ENCODE assay signal across 2 cellular contexts in genomic region chr1:89897347-89898133, GRCh38.
TF ChIP-seq lines count a peak whose summit lies in the region.

No MANE protein-coding gene starts in this region.

TF ChIP-seq in IMR-90, 13 proteins besides CTCF, POLR2A, EP300 and RAD21:
- TF ChIP-seq MAFK (IDR thresholded peaks at IDR 0.05; ENCODE audit: low read depth, low read length) = no peak
- TF ChIP-seq CEBPB (IDR thresholded peaks at IDR 0.05; ENCODE audit: low read depth, low read length) = peak; percentile 84

TF ChIP-seq in K562, 482 proteins besides CTCF, POLR2A, EP300 and RAD21 (continues in another document):
- TF ChIP-seq IFI16 (CRISPR knock-in tag; IDR thresholded peaks at IDR 0.05) (peak; percentile 21; the same call in 1 of the 2 replicates), ZFX (CRISPR knock-in tag; IDR thresholded peaks at IDR 0.05) (no peak), PML (IDR thresholded peaks at IDR 0.05; ENCODE audit: low read length) (peak; percentile 36; the same call in 1 of the 2 replicates), FOXP4 (CRISPR knock-in tag; IDR thresholded peaks at IDR 0.05; ENCODE audit: borderline replicate concordance) (no peak), DMBX1 (CRISPR knock-in tag; IDR thresholded peaks at IDR 0.05; ENCODE audit: borderline replicate concordance) (peak; percentile 50; the same call in 1 of the 2 replicates), CEBPG (CRISPR knock-in tag; IDR thresholded peaks at IDR 0.05) (no peak), CEBPG (tag; conservative IDR thresholded peaks at IDR 0.05 in 1 of 2, IDR thresholded peaks at IDR 0.05 in 1 of 2) (peak; percentile 63 to 92), TFAP4 (CRISPR knock-in tag; IDR thresholded peaks at IDR 0.05; ENCODE audit: borderline replicate concordance) (0 out of 2 replicates have a peak, but pooled peaks have one; percentile 32), IRF9 (tag; IDR thresholded peaks at IDR 0.05) (0 out of 2 replicates have a peak, but pooled peaks have one; percentile 34), ILF3 (IDR thresholded peaks at IDR 0.05; ENCODE audit: borderline replicate concordance) (no peak), NFE2 (IDR thresholded peaks at IDR 0.05; ENCODE audit: low read depth) (0 out of 2 replicates have a peak, but pooled peaks have one; percentile 20), TEAD4 (IDR thresholded peaks at IDR 0.05; ENCODE audit: low read length) (peak; percentile 82), TEAD4 (CRISPR knock-in tag; IDR thresholded peaks at IDR 0.05; ENCODE audit: borderline replicate concordance) (no peak), RBM22 (IDR thresholded peaks at IDR 0.05; ENCODE audit: low read depth, low read length, poor library complexity, severe bottlenecking) (no peak), CC2D1A (IDR thresholded peaks at IDR 0.05) (no peak), TCF3 (CRISPR knock-in tag; IDR thresholded peaks at IDR 0.05) (peak; percentile 64), POU5F1 (IDR thresholded peaks at IDR 0.05; ENCODE audit: borderline replicate concordance, low read depth, low read length, partially characterized antibody) (no peak), FOXK2 (conservative IDR thresholded peaks at IDR 0.05 in 1 of 2, IDR thresholded peaks at IDR 0.05 in 1 of 2; ENCODE audit: low read depth in 2 of 2) (0 out of 4 replicates have a peak, but pooled peaks of 1 of the 2 experiments have one; percentile 11), ZNF277 (CRISPR knock-in tag; IDR thresholded peaks at IDR 0.05; ENCODE audit: borderline replicate concordance) (no peak), KAT7 (CRISPR knock-in tag; IDR thresholded peaks at IDR 0.05; ENCODE audit: borderline replicate concordance) (0 out of 2 replicates have a peak, but pooled peaks have one; percentile 29), ZNF699 (CRISPR knock-in tag; IDR thresholded peaks at IDR 0.05; ENCODE audit: insufficient replicate concordance) (no peak), HSF4 (CRISPR knock-in tag; IDR thresholded peaks at IDR 0.05; ENCODE audit: borderline replicate concordance) (no peak), PCBP2 (IDR thresholded peaks at IDR 0.05; ENCODE audit: low read depth, low read length, poor library complexity, severe bottlenecking) (no peak), YY1 (IDR thresholded peaks at IDR 0.05; ENCODE audit: borderline replicate concordance in 1 of 3, control insufficient read depth in 1 of 3, extremely low read depth in 1 of 3, insufficient read depth in 3 of 3, insufficient read length in 1 of 3, insufficient replicate concordance in 2 of 3, low read depth in 1 of 3, low read length in 2 of 3) (peak in 1 of 3 experiments; percentile 41), ARID1B (IDR thresholded peaks at IDR 0.05) (peak; percentile 61), ARHGAP35 (IDR thresholded peaks at IDR 0.05; ENCODE audit: partially characterized antibody) (no peak), ZNF707 (CRISPR knock-in tag; conservative IDR thresholded peaks at IDR 0.05) (no peak), RHOXF2B (CRISPR knock-in tag; conservative IDR thresholded peaks at IDR 0.05) (0 out of 2 replicates have a peak, but pooled peaks have one; percentile 39), ZNF609 (CRISPR knock-in tag; IDR thresholded peaks at IDR 0.05; ENCODE audit: borderline replicate concordance) (no peak), CBX2 (IDR thresholded peaks at IDR 0.05; ENCODE audit: insufficient read depth, low read length, poor library complexity, severe bottlenecking) (no peak), ZNF407 (IDR thresholded peaks at IDR 0.05; ENCODE audit: low read depth) (no peak), ZNF592 (IDR thresholded peaks at IDR 0.05) (peak; percentile 47; the same call in 1 of the 2 replicates), KLF16 (IDR thresholded peaks at IDR 0.05) (0 out of 2 replicates have a peak, but pooled peaks have one; percentile 34)
